Comparison of ENCODE assay signal across 1 cellular context in the genomic region with DNA sequence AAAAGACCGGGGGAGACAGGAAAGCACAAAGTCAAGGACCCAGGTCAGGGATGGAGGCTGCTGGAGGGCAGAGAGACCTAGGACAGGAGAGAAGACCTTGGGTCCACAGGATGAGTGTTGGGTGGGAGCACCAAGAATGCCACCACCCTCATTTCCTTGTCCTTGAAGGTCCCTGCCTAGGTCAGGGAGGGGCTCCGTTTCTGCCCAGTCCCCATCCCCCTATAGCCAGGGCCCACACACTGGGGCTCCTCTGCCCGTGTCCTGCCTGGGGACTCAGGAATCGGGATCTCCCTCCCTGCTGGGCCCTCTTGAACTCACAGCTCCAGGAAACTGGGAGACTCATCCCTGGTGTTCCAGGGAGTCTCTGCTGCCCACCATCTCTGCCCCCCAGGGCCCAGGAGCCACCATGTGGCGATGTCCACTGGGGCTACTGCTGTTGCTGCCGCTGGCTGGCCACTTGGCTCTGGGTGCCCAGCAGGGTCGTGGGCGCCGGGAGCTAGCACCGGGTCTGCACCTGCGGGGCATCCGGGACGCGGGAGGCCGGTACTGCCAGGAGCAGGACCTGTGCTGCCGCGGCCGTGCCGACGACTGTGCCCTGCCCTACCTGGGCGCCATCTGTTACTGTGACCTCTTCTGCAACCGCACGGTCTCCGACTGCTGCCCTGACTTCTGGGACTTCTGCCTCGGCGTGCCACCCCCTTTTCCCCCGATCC.
TF ChIP-seq lines count a peak whose summit lies in the region.

No MANE protein-coding gene starts in this region.

TF ChIP-seq in IMR-90, 13 proteins besides CTCF, POLR2A, EP300 and RAD21 (continued from another document):
- no peak for TF ChIP-seq ELK1 (IDR thresholded peaks at IDR 0.05; ENCODE audit: borderline replicate concordance, low read depth, low read length)
- no peak for TF ChIP-seq SMC3 (IDR thresholded peaks at IDR 0.05; ENCODE audit: low read depth, low read length)
- no peak for TF ChIP-seq RCOR1 (IDR thresholded peaks at IDR 0.05; ENCODE audit: insufficient replicate concordance, low read length)
